In the genomic region with DNA sequence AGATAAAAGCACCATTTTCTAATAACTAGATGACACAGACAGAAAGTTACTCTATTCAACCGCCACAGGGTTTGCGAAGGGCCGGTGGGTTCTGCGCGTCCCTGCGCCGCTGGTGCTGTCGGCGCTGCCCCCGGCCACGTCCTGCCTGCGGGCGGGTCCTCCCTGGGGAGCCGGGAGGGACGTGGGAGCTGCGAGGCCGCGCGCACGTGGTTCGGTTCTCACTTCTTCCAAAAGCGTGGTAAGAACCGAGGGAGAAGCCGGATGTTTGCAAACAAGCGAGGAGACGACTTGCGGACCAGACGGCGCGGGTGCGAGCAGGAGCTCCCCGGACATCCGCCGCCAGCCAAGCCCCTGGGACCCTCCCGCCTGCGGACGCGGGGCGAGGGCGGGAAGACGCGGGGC, we compare ENCODE assay signal across 8 cellular contexts. TPM values are rescaled to one million over a fixed set of nuclear protein-coding genes. Genes with fewer than 3 reads are reported as not detected.
DNase-seq lines count a peak whose midpoint lies in the region; ATAC-seq and TF ChIP-seq lines count a peak whose summit lies in the region.

No MANE protein-coding gene starts in this region.

- no peak for TF ChIP-seq CTCF in nephron (IDR thresholded peaks at IDR 0.05; ENCODE audit: unreplicated experiment in 3 of 3)

- POLR2A ChIA-PET in CD4-positive, alpha-beta memory T cell (lab: Charles Lee; ENCODE audit: partially characterized antibody) = no interaction called here

- CTCF ChIA-PET in CD4-positive, alpha-beta memory T cell (lab: Charles Lee; ENCODE audit: partially characterized antibody) = no interaction called here

- no peaks in the 10 kb centered on the region for H3K9me3 ChIP-seq in CD4-positive, alpha-beta memory T cell (ENCODE audit: control insufficient read depth in 1 of 2, low read length in 2 of 2)

- H3K27ac ChIP-seq in CD4-positive, alpha-beta memory T cell (ENCODE audit: low read depth, low read length) = no peak overlapping the region

- peak overlapping the region in 1 of 7 donors; percentile 0 for H3K27ac Mint-ChIP-seq in CD4-positive, alpha-beta memory T cell
- H3K27ac Mint-ChIP-seq in dendritic cell treated with granulocyte-macrophage colony-stimulating factor and Interleukin-4, amounts not matched to agents 40 ng/mL and 50 ng/mL, for 4 days = no peak overlapping the region
- H3K27ac Mint-ChIP-seq in nephron = no peak overlapping the region

- H3K4me1 Mint-ChIP-seq in CD4-positive, alpha-beta memory T cell = peaks cover 9 to 22% (median 18%) of the 10 kb centered on the region in 4 donors
- H3K4me1 Mint-ChIP-seq in dendritic cell treated with granulocyte-macrophage colony-stimulating factor and Interleukin-4, amounts not matched to agents 40 ng/mL and 50 ng/mL, for 4 days (ENCODE audit: low read depth) = peaks cover 21% of the 10 kb centered on the region
- H3K4me1 Mint-ChIP-seq in nephron = peaks cover 26% of the 10 kb centered on the region

- no peaks in the 10 kb centered on the region for H3K36me3 ChIP-seq in CD4-positive, alpha-beta memory T cell (ENCODE audit: insufficient read depth, low read length)

- peaks cover 0 to 3% (median 0%) of the 10 kb centered on the region in 8 donors for H3K9me3 Mint-ChIP-seq in CD4-positive, alpha-beta memory T cell
- H3K9me3 Mint-ChIP-seq in dendritic cell treated with granulocyte-macrophage colony-stimulating factor and Interleukin-4, amounts not matched to agents 40 ng/mL and 50 ng/mL, for 4 days = no peaks in the 10 kb centered on the region
- peaks cover 2% of the 10 kb centered on the region for H3K9me3 Mint-ChIP-seq in nephron

- H3K27me3 ChIP-seq in CD4-positive, alpha-beta memory T cell (ENCODE audit: insufficient read depth, low read length) = peaks cover 25% of the 10 kb centered on the region

- peak in 1 of 5 donors; percentile 9 for DNase-seq in CD4-positive, alpha-beta memory T cell
- no peak for DNase-seq in NCI-H146 treated with DMSO at 0.1 percent for 48 hours (lab: John Stamatoyannopoulos, UW; ENCODE audit: unreplicated experiment)
- DNase-seq in NCI-H2029 (lab: John Stamatoyannopoulos, UW) = no peak

- TF ChIP-seq EP300 in Ishikawa (IDR thresholded peaks at IDR 0.05; ENCODE audit: borderline replicate concordance) = no peak

- H3K27me3 Mint-ChIP-seq in CD4-positive, alpha-beta memory T cell = peaks cover 67 to 73% of the 10 kb centered on the region in 2 donors
- H3K27me3 Mint-ChIP-seq in dendritic cell treated with granulocyte-macrophage colony-stimulating factor and Interleukin-4, amounts not matched to agents 40 ng/mL and 50 ng/mL, for 4 days = peaks cover 81% of the 10 kb centered on the region
- H3K27me3 Mint-ChIP-seq in nephron (ENCODE audit: low read depth) = peaks cover 92% of the 10 kb centered on the region

- peaks cover 16% of the 10 kb centered on the region for H3K4me1 ChIP-seq in CD4-positive, alpha-beta memory T cell (ENCODE audit: insufficient read depth, low read length)

- no peak overlapping the region for H3K4me3 ChIP-seq in CD4-positive, alpha-beta memory T cell (ENCODE audit: low read length in 2 of 2)

- no peaks in the 10 kb centered on the region for H3K36me3 Mint-ChIP-seq in CD4-positive, alpha-beta memory T cell
- H3K36me3 Mint-ChIP-seq in dendritic cell treated with granulocyte-macrophage colony-stimulating factor and Interleukin-4, amounts not matched to agents 40 ng/mL and 50 ng/mL, for 4 days (ENCODE audit: low read depth) = no peaks in the 10 kb centered on the region
- peaks cover 3% of the 10 kb centered on the region for H3K36me3 Mint-ChIP-seq in nephron (ENCODE audit: low read depth)

- ATAC-seq in HG03139 (IDR thresholded peaks at IDR 0.05; ENCODE audit: unreplicated experiment) = no peak
- no peak for ATAC-seq in HG02938 (IDR thresholded peaks at IDR 0.05; ENCODE audit: unreplicated experiment)

- peak overlapping the region; percentile 61 to 90 (median 70) for H3K4me3 Mint-ChIP-seq in CD4-positive, alpha-beta memory T cell
- peak overlapping the region; percentile 38 for H3K4me3 Mint-ChIP-seq in dendritic cell treated with granulocyte-macrophage colony-stimulating factor and Interleukin-4, amounts not matched to agents 40 ng/mL and 50 ng/mL, for 4 days
- peak overlapping the region; percentile 83 to 84 (median 83) for H3K4me3 Mint-ChIP-seq in nephron

- intact Hi-C loops in CD4-positive, alpha-beta memory T cell (cut with micrococcal nuclease) = no loop called here
- intact Hi-C loops in dendritic cell treated with granulocyte-macrophage colony-stimulating factor and Interleukin-4, amounts not matched to agents 40 ng/mL and 50 ng/mL, for 4 days (cut with micrococcal nuclease) = no loop called here

- no peak for TF ChIP-seq RAD21 in Ishikawa (IDR thresholded peaks at IDR 0.05; ENCODE audit: low read depth)

TF ChIP-seq in Ishikawa, 13 proteins besides CTCF, POLR2A, EP300 and RAD21:
- TF ChIP-seq TAF1 (IDR thresholded peaks at IDR 0.05; ENCODE audit: low read depth) (no peak), NFIC (IDR thresholded peaks at IDR 0.05) (no peak), CEBPB (IDR thresholded peaks at IDR 0.05) (no peak), ZBTB7A (IDR thresholded peaks at IDR 0.05; ENCODE audit: low read depth) (0 out of 2 replicates have a peak, but pooled peaks have one; percentile 39), TEAD4 (IDR thresholded peaks at IDR 0.05) (no peak), REST (IDR thresholded peaks at IDR 0.05; ENCODE audit: low read depth) (no peak), TCF12 (IDR thresholded peaks at IDR 0.05; ENCODE audit: low read depth) (no peak), EGR1 (IDR thresholded peaks at IDR 0.05) (no peak), CREB1 (IDR thresholded peaks at IDR 0.05; ENCODE audit: low read depth) (no peak), YY1 (IDR thresholded peaks at IDR 0.05; ENCODE audit: low read depth) (no peak), FOXM1 (IDR thresholded peaks at IDR 0.05; ENCODE audit: borderline replicate concordance, low read depth) (no peak)
- TF ChIP-seq, protein P1, sequence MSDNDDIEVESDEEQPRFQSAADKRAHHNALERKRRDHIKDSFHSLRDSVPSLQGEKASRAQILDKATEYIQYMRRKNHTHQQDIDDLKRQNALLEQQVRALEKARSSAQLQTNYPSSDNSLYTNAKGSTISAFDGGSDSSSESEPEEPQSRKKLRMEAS (IDR thresholded peaks at IDR 0.05) = peak; percentile 96
- TF ChIP-seq, protein P2, sequence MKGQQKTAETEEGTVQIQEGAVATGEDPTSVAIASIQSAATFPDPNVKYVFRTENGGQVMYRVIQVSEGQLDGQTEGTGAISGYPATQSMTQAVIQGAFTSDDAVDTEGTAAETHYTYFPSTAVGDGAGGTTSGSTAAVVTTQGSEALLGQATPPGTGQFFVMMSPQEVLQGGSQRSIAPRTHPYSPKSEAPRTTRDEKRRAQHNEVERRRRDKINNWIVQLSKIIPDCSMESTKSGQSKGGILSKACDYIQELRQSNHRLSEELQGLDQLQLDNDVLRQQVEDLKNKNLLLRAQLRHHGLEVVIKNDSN (IDR thresholded peaks at IDR 0.05) = no peak

RNA-seq across cellular contexts. Expression of gene BTNL9, which starts 12.5 kb away (rescaled TPM):
- total RNA-seq in CD4-positive, alpha-beta memory T cell = not detected
- polyA plus RNA-seq in CD4-positive, alpha-beta memory T cell = not detected
